In genomic region chr1:14804626-14805025, GRCh38 we compare ENCODE assay signal across 14 cellular contexts.
DNase-seq lines count a peak whose midpoint lies in the region; ATAC-seq and TF ChIP-seq lines count a peak whose summit lies in the region.
"Had no signal": no experiment of that assay in that cellular context is flagged by ENCODE, and none has a peak within 500 bp of the region (broad histone marks: within the 10 kb centered on the region; RNA-seq: fewer than 3 reads in every experiment).

No MANE protein-coding gene starts in this region.

- intact Hi-C loops in MCF 10A (cut with micrococcal nuclease) (no loop called here), breast epithelium (cut with DNase I; ENCODE audit: low total_unique reads) (no loop called here), colonic mucosa (cut with DNase I) (no loop called here), thyroid gland (cut with DNase I) (no loop called here)

- peak; percentile 37 for TF ChIP-seq CTCF in MCF 10A (IDR thresholded peaks at IDR 0.05; ENCODE audit: unreplicated experiment)
- TF ChIP-seq CTCF in breast epithelium (IDR thresholded peaks at IDR 0.05), result peak in 1 of 3 donors; percentile 11
- TF ChIP-seq CTCF in MM.1S (IDR thresholded peaks at IDR 0.05; ENCODE audit: low read length), result peak; percentile 36
- TF ChIP-seq CTCF in endodermal cell (conservative IDR thresholded peaks at IDR 0.05), result peak; percentile 85
- peak; percentile 49 for TF ChIP-seq CTCF in type B pancreatic cell (conservative IDR thresholded peaks at IDR 0.05)
- no peak for TF ChIP-seq CTCF in colonic mucosa (IDR thresholded peaks at IDR 0.05)
- no peak for TF ChIP-seq CTCF in thyroid gland (IDR thresholded peaks at IDR 0.05)

- H3F3A ChIP-seq in MM.1S (ENCODE audit: insufficient read depth, low read length), result no peaks in the 10 kb centered on the region

- BruUV-seq in MCF 10A (replicated peaks; lab: Mats Ljungman, UMichigan), result no TSS peak

- H3K4me3 Mint-ChIP-seq in MCF 10A (ENCODE audit: unreplicated experiment), result no peak overlapping the region
- H3K4me3 Mint-ChIP-seq in endodermal cell, result no peak overlapping the region
- no peak overlapping the region for H3K4me3 Mint-ChIP-seq in type B pancreatic cell
- H3K4me3 Mint-ChIP-seq: CD4-positive, CD25-positive, alpha-beta regulatory T cell; T-helper 2 cell treated with Interferon-gamma antibody and Interleukin-4, amounts not matched to agents 5 μg/mL and 100 μg/mL, for 36 hours had no signal

- H3K27me3 ChIP-seq in breast epithelium (no peaks in the 10 kb centered on the region), MM.1S (replicated peaks; ENCODE audit: insufficient read depth, low read length) (no peaks in the 10 kb centered on the region), endodermal cell (ENCODE audit: control insufficient read depth, insufficient read depth, low read length, poor library complexity, severe bottlenecking) (no peaks in the 10 kb centered on the region), colonic mucosa (no peaks in the 10 kb centered on the region), thyroid gland (no peaks in the 10 kb centered on the region)

- H3K9me2 ChIP-seq in MM.1S (replicated peaks; ENCODE audit: insufficient read depth, low read length), result no peaks in the 10 kb centered on the region

- no peak overlapping the region for H3K27ac ChIP-seq in breast epithelium
- H3K27ac ChIP-seq in MM.1S (ENCODE audit: low read length), result no peak overlapping the region
- no peak overlapping the region for H3K27ac ChIP-seq in endodermal cell (ENCODE audit: low read depth, low read length)
- H3K27ac ChIP-seq in colonic mucosa, result no peak overlapping the region
- no peak overlapping the region for H3K27ac ChIP-seq in thyroid gland

- H3K4me3 ChIP-seq in breast epithelium, result no peak overlapping the region
- H3K4me3 ChIP-seq in MM.1S (ENCODE audit: low read length), result no peak overlapping the region
- no peak overlapping the region for H3K4me3 ChIP-seq in endodermal cell (ENCODE audit: low read length)
- H3K4me3 ChIP-seq in colonic mucosa, result no peak overlapping the region
- no peak overlapping the region for H3K4me3 ChIP-seq in thyroid gland (replicated peaks in 1 of 3)

- no peak overlapping the region for H3K4me2 ChIP-seq in MM.1S (ENCODE audit: low read depth, low read length)

- H3K36me3 Mint-ChIP-seq in MCF 10A (ENCODE audit: insufficient read depth, unreplicated experiment) (no peaks in the 10 kb centered on the region), endodermal cell (ENCODE audit: low read depth) (peaks cover 12% of the 10 kb centered on the region), type B pancreatic cell (peaks cover 9% of the 10 kb centered on the region)
- H3K36me3 Mint-ChIP-seq: CD4-positive, CD25-positive, alpha-beta regulatory T cell had no signal

- peak; percentile 33 for DNase-seq in MCF 10A (ENCODE audit: unreplicated experiment)
- DNase-seq in breast epithelium (ENCODE audit: low spot score in 2 of 2), result no peak
- DNase-seq in MM.1S, result no peak
- DNase-seq in endodermal cell, result peak; percentile 79
- DNase-seq in type B pancreatic cell (ENCODE audit: extremely low spot score, unreplicated experiment), result no peak
- DNase-seq in colonic mucosa, result no peak
- DNase-seq in thyroid gland, result no peak
- DNase-seq: CD4-positive, CD25-positive, alpha-beta regulatory T cell; glutamatergic neuron; NK-92 treated with Interleukin-12 subunit alpha and Interleukin-12 subunit beta, amount 100 ng/mL, for 24 hours; right cardiac atrium; trophoblast cell had no signal

- H3K4me1 ChIP-seq in breast epithelium (no peaks in the 10 kb centered on the region), MM.1S (ENCODE audit: low read length) (peaks cover 6% of the 10 kb centered on the region; the same call in 1 of the 2 replicates), endodermal cell (ENCODE audit: control insufficient read depth, insufficient read depth, low read length) (no peaks in the 10 kb centered on the region), colonic mucosa (no peaks in the 10 kb centered on the region), thyroid gland (no peaks in the 10 kb centered on the region)

- no peaks in the 10 kb centered on the region for H3K79me2 ChIP-seq in MM.1S (ENCODE audit: low read length)

- H3K27ac Mint-ChIP-seq in MCF 10A (ENCODE audit: low read depth, unreplicated experiment) (no peak overlapping the region), endodermal cell (no peak overlapping the region), type B pancreatic cell (no peak overlapping the region)
- H3K27ac Mint-ChIP-seq: CD4-positive, CD25-positive, alpha-beta regulatory T cell; T-helper 2 cell treated with Interferon-gamma antibody and Interleukin-4, amounts not matched to agents 5 μg/mL and 100 μg/mL, for 36 hours had no signal

- H3K27me3 Mint-ChIP-seq in MCF 10A (ENCODE audit: insufficient read depth, unreplicated experiment), result peaks cover 9% of the 10 kb centered on the region
- no peaks in the 10 kb centered on the region for H3K27me3 Mint-ChIP-seq in endodermal cell (ENCODE audit: insufficient read depth)
- no peaks in the 10 kb centered on the region for H3K27me3 Mint-ChIP-seq in type B pancreatic cell
- H3K27me3 Mint-ChIP-seq: CD4-positive, CD25-positive, alpha-beta regulatory T cell had no signal

- no peaks in the 10 kb centered on the region for H4K20me1 ChIP-seq in MM.1S (ENCODE audit: insufficient read depth, low read length)

- TF ChIP-seq POLR2A in breast epithelium (IDR thresholded peaks at IDR 0.05), result no peak
- TF ChIP-seq POLR2A in thyroid gland (IDR thresholded peaks at IDR 0.05), result no peak

- ATAC-seq in HG02840 (IDR thresholded peaks at IDR 0.05; ENCODE audit: low FRiP score, unreplicated experiment), result no peak
- ATAC-seq: right cardiac atrium had no signal

- no peaks in the 10 kb centered on the region for H3K4me1 Mint-ChIP-seq in MCF 10A (ENCODE audit: insufficient read depth, unreplicated experiment)
- no peaks in the 10 kb centered on the region for H3K4me1 Mint-ChIP-seq in endodermal cell
- H3K4me1 Mint-ChIP-seq in type B pancreatic cell (ENCODE audit: unreplicated experiment), result peaks cover 2% of the 10 kb centered on the region
- H3K4me1 Mint-ChIP-seq: CD4-positive, CD25-positive, alpha-beta regulatory T cell had no signal

- no peak overlapping the region for H2AFZ ChIP-seq in MM.1S (ENCODE audit: low read length)

- H3K9ac ChIP-seq in MM.1S (ENCODE audit: low read length) (no peak overlapping the region), endodermal cell (ENCODE audit: extremely low read depth, low read length, poor library complexity, severe bottlenecking) (no peak overlapping the region), colonic mucosa (ENCODE audit: low read depth in 2 of 2, low read length in 2 of 2) (no peak overlapping the region)

- H3K9me3 Mint-ChIP-seq in MCF 10A (ENCODE audit: unreplicated experiment), result no peaks in the 10 kb centered on the region
- H3K9me3 Mint-ChIP-seq in endodermal cell, result peaks cover 35% of the 10 kb centered on the region
- H3K9me3 Mint-ChIP-seq in type B pancreatic cell, result peaks cover 4% of the 10 kb centered on the region

- POLR2A ChIA-PET in MCF 10A (lab: Yijun Ruan, JAX), result interaction anchor here (0.6 kb wide), 2 partner anchors 156 to 903 kb away, joined by 3 read pairs; no protein-coding TSS in a partner anchor

- H3K9me3 ChIP-seq in breast epithelium (peaks cover 13 to 21% of the 10 kb centered on the region in 2 donors), MM.1S (replicated peaks; ENCODE audit: insufficient read depth, low read length) (no peaks in the 10 kb centered on the region), endodermal cell (ENCODE audit: control insufficient read depth, low read length) (peaks cover 24% of the 10 kb centered on the region), colonic mucosa (no peaks in the 10 kb centered on the region), thyroid gland (no peaks in the 10 kb centered on the region)

- WGBS in endodermal cell (ENCODE audit: insufficient coverage in 1 of 2, insufficient read length in 1 of 2), 2 experiments, result 29 to 62% methylated on average over 2 to 4 of the region's 5 CpGs
- 63 to 75% methylated on average over 5 of the region's 5 CpGs for WGBS in thyroid gland, 2 donors

- H3K36me3 ChIP-seq in breast epithelium (no peaks in the 10 kb centered on the region), MM.1S (replicated peaks; ENCODE audit: insufficient read depth, low read length) (no peaks in the 10 kb centered on the region), endodermal cell (ENCODE audit: control insufficient read depth, insufficient read depth, low read length) (no peaks in the 10 kb centered on the region), colonic mucosa (no peaks in the 10 kb centered on the region), thyroid gland (no peaks in the 10 kb centered on the region)

- CTCF ChIA-PET in MCF 10A (lab: Yijun Ruan, JAX), result interaction anchor here (0.9 to 1.3 kb wide), 2 partner anchors 39 to 691 kb away, joined by 3 to 4 read pairs; no protein-coding TSS in a partner anchor

Comparison
In these comparisons a context has a peak if more than half of its experiments do, and no peak if none do; other contexts are left out.
1. DNase-seq: peak in MCF 10A (single experiment) and endodermal cell (single experiment); none in breast epithelium (0 of 2), MM.1S (single experiment), type B pancreatic cell (single experiment), colonic mucosa (single experiment) and thyroid gland (0 of 2).
2. CTCF ChIP-seq: peak in MCF 10A (single experiment), MM.1S (single experiment), endodermal cell (single experiment) and type B pancreatic cell (single experiment); none in colonic mucosa (single experiment) and thyroid gland (0 of 6).